25 cellular contexts compared by ENCODE assay signal in the genomic region with DNA sequence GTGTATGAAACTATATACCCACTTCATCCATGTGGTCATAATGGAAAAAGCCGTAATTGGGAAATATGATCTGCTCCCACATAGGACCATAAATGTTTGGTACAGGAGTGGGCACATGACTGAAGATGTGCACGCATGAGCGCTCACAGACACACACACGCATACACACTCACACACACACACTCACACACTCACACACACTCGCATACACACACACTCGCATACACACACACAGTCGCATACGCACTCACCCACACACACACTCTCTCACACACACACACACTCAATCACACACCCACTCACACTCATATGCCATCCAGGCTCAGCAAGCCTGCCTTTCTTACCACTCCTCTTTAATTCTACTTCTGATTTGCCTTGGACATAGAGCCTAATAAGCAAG. TPM values are rescaled to one million over a fixed set of nuclear protein-coding genes. Genes with fewer than 3 reads are reported as not detected.
DNase-seq lines count a peak whose midpoint lies in the region; ATAC-seq and TF ChIP-seq lines count a peak whose summit lies in the region.
"Had no signal": no experiment of that assay in that cellular context is flagged by ENCODE, and none has a peak within 500 bp of the region (broad histone marks: within the 10 kb centered on the region; RNA-seq: fewer than 3 reads in every experiment).

No MANE protein-coding gene starts in this region.

- no peaks in the 10 kb centered on the region for H3K9me3 ChIP-seq in mesenchymal stem cell (ENCODE audit: control insufficient read depth, low read length)
- H3K9me3 ChIP-seq: MG63 had no signal

- no peaks in the 10 kb centered on the region for H3K36me3 ChIP-seq in mesenchymal stem cell (ENCODE audit: control insufficient read depth in 1 of 2, insufficient read depth in 2 of 2, low read depth in 1 of 2, low read length in 2 of 2)
- H3K36me3 ChIP-seq: MG63 had no signal

- no peak overlapping the region for H2BK15ac ChIP-seq in mesenchymal stem cell (ENCODE audit: low read depth, poor library complexity, severe bottlenecking)

- 97% methylated on average over 8 of the region's 8 CpGs for WGBS in mesenchymal stem cell

- H2BK5ac ChIP-seq in mesenchymal stem cell (ENCODE audit: low read depth, low read length, poor library complexity, severe bottlenecking): no peak overlapping the region

- H2AK5ac ChIP-seq in mesenchymal stem cell (ENCODE audit: low read length, severe bottlenecking): no peak overlapping the region

- TF ChIP-seq CTCF in GM10248 (IDR thresholded peaks at IDR 0.05; ENCODE audit: control extremely low read depth, extremely low read depth, low read depth, missing control alignments): no peak

- H3K27ac ChIP-seq in mesenchymal stem cell (ENCODE audit: low read length, poor library complexity, severe bottlenecking): no peak overlapping the region
- H3K27ac ChIP-seq: KMS-11 had no signal

- POLR2A ChIA-PET in GM10248 (lab: Yijun Ruan, JAX): no interaction called here

- H2BK12ac ChIP-seq in mesenchymal stem cell (ENCODE audit: low read length in 2 of 2): peak overlapping the region in 1 of 2 experiments; percentile 44

- peaks cover 0 to 2% of the 10 kb centered on the region in 2 experiments for H3K27me3 ChIP-seq in mesenchymal stem cell (ENCODE audit: control insufficient read depth in 1 of 2, insufficient read depth in 1 of 2, low read length in 2 of 2)
- H3K27me3 ChIP-seq: MG63 had no signal

- no peak overlapping the region for H2AFZ ChIP-seq in mesenchymal stem cell (ENCODE audit: low read depth, low read length)

- peak; percentile 38 for DNase-seq in DMS79 treated with DMSO at 0.1 percent for 48 hours (lab: John Stamatoyannopoulos, UW)
- DNase-seq in DMS79 (lab: John Stamatoyannopoulos, UW): no peak
- peak; percentile 56 to 72 for DNase-seq in NCI-H187 (lab: John Stamatoyannopoulos, UW)
- DNase-seq in NCI-H524 (lab: John Stamatoyannopoulos, UW): peak; percentile 24 to 94
- no peak for DNase-seq in mesenchymal stem cell
- DNase-seq in GM10248 (ENCODE audit: extremely low spot score): no peak
- DNase-seq in NCI-H82 treated with DMSO at 0.1 percent for 48 hours (lab: John Stamatoyannopoulos, UW; ENCODE audit: unreplicated experiment): no peak
- DNase-seq: 8988T; activated CD4-positive, alpha-beta memory T cell treated with anti-CD3 and anti-CD28 coated beads for 36 hours; activated CD4-positive, alpha-beta T cell treated with anti-CD3 and anti-CD28 coated beads for 1 hour; activated CD8-positive, alpha-beta memory T cell treated with anti-CD3 and anti-CD28 coated beads, Interleukin-2, amount 50 U/mL, for 4 hours; activated naive CD4-positive, alpha-beta T cell treated with anti-CD3 and anti-CD28 coated beads, Interleukin-2, amount 10 ng/mL, durations not matched to agents 7 days and 5 days; C1 segment of cervical spinal cord; COR-L47; endodermal cell; GDM1; MG63; NCI-H146; Right ventricle myocardium superior; substantia nigra had no signal

- no peak for ATAC-seq in GM18873 (IDR thresholded peaks at IDR 0.05; ENCODE audit: low FRiP score, unreplicated experiment)
- ATAC-seq: left lobe of liver; Panc1; stimulated activated memory B cell treated with anti-CD40 and anti-IgM and Interleukin-4, amounts not matched to agents 10 μg/mL and 1 μg/mL and 100 μg/mL, for 72 hours had no signal

- no peaks in the 10 kb centered on the region for H3K79me1 ChIP-seq in mesenchymal stem cell (replicated peaks; ENCODE audit: low read length, poor library complexity, severe bottlenecking)

- H3K4me1 ChIP-seq in mesenchymal stem cell (ENCODE audit: control insufficient read depth, insufficient read depth, low read depth, low read length): peaks cover 1% of the 10 kb centered on the region

- no peak overlapping the region for H3K23ac ChIP-seq in mesenchymal stem cell (ENCODE audit: low read length in 2 of 2)

- CTCF ChIA-PET in GM10248 (lab: Yijun Ruan, JAX): interaction anchor here (1.1 to 1.4 kb wide), 2 partner anchors 102 to 156 kb away, joined by 3 read pairs; no protein-coding TSS in a partner anchor

- H3K4me2 ChIP-seq in mesenchymal stem cell (ENCODE audit: low read length, poor library complexity, severe bottlenecking): no peak overlapping the region
- H3K4me2 ChIP-seq: KMS-11 had no signal

- H3K18ac ChIP-seq in mesenchymal stem cell (ENCODE audit: low read depth in 1 of 2, low read length in 2 of 2): no peak overlapping the region

- H3K9ac ChIP-seq in mesenchymal stem cell (ENCODE audit: low read length): no peak overlapping the region
- H3K9ac ChIP-seq: KMS-11 had no signal

- peak overlapping the region in 1 of 2 experiments; percentile 3 for H3K14ac ChIP-seq in mesenchymal stem cell (ENCODE audit: low read length in 2 of 2)

- H4K91ac ChIP-seq in mesenchymal stem cell (ENCODE audit: low read length): peak overlapping the region; percentile 83

- H3K4me3 ChIP-seq in mesenchymal stem cell (ENCODE audit: insufficient read depth in 1 of 2, low read depth in 1 of 2, low read length in 2 of 2): no peak overlapping the region
- H3K4me3 ChIP-seq: MG63 had no signal

- H3K4ac ChIP-seq in mesenchymal stem cell (ENCODE audit: low read depth in 1 of 2, low read length in 2 of 2): no peak overlapping the region

- no peak overlapping the region for H4K8ac ChIP-seq in mesenchymal stem cell (ENCODE audit: low read length)

- no peak overlapping the region for H2BK120ac ChIP-seq in mesenchymal stem cell (ENCODE audit: low read depth, low read length)

RNA-seq across cellular contexts. Expression of a gene that starts 45.6 kb away (rescaled TPM):
- 0.28 TPM for polyA plus RNA-seq in mesenchymal stem cell (2013, experiment 1 of 2)
- polyA plus RNA-seq in mesenchymal stem cell (2013, experiment 2 of 2): 0.25 TPM

Comparison
In these comparisons a context has a peak if more than half of its experiments do, and no peak if none do; other contexts are left out.
1. DNase-seq: peak in DMS79 treated with DMSO at 0.1 percent for 48 hours (single experiment), NCI-H187 (2 of 2) and NCI-H524 (2 of 2); none in DMS79 (single experiment), mesenchymal stem cell (single experiment), GM10248 (single experiment) and NCI-H82 treated with DMSO at 0.1 percent for 48 hours (single experiment).